Comparison of ENCODE assay signal across 14 cellular contexts in genomic region chr5:135356522-135357318, GRCh38. TPM values are rescaled to one million over a fixed set of nuclear protein-coding genes. Genes with fewer than 3 reads are reported as not detected.
DNase-seq lines count a peak whose midpoint lies in the region; TF ChIP-seq lines count a peak whose summit lies in the region.
"Had no signal": no experiment of that assay in that cellular context is flagged by ENCODE, and none has a peak within 500 bp of the region (broad histone marks: within the 10 kb centered on the region; RNA-seq: fewer than 3 reads in every experiment).

No MANE protein-coding gene starts in this region.

- 50 to 59% methylated on average over 6 of the region's 6 CpGs for WGBS in lower leg skin, 2 donors

- no peaks in the 10 kb centered on the region for H3K9me3 ChIP-seq in MG63
- no peaks in the 10 kb centered on the region for H3K9me3 ChIP-seq in subcutaneous abdominal adipose tissue (ENCODE audit: control insufficient read depth in 5 of 5, low read length in 5 of 5)
- H3K9me3 ChIP-seq: suprapubic skin had no signal

- H3K36me3 ChIP-seq in MG63 (peaks cover 72% of the 10 kb centered on the region), subcutaneous abdominal adipose tissue (ENCODE audit: control insufficient read depth in 5 of 5, insufficient read depth in 5 of 5, low read length in 5 of 5) (peaks cover 5 to 33% (median 19%) of the 10 kb centered on the region in 5 donors)

- TF ChIP-seq POLR2A in lower leg skin (IDR thresholded peaks at IDR 0.05), result no peak

- peak overlapping the region; percentile 97 for H3K27ac ChIP-seq in subcutaneous abdominal adipose tissue (ENCODE audit: low read depth, low read length)
- H3K27ac ChIP-seq: suprapubic skin had no signal

- TF ChIP-seq CTCF in lower leg skin (IDR thresholded peaks at IDR 0.05), result no peak

- peaks cover 20 to 52% (median 48%) of the 10 kb centered on the region in 5 donors for H3K4me1 ChIP-seq in subcutaneous abdominal adipose tissue (ENCODE audit: control insufficient read depth in 5 of 5, insufficient read depth in 5 of 5, low read length in 5 of 5)

- H3K4me3 ChIP-seq in MG63, result no peak overlapping the region
- H3K4me3 ChIP-seq in lower leg skin (ENCODE audit: low read depth, poor library complexity, severe bottlenecking), result no peak overlapping the region
- peak overlapping the region in 2 of 5 donors; percentile 14 to 35 for H3K4me3 ChIP-seq in subcutaneous abdominal adipose tissue (ENCODE audit: low read depth in 1 of 5, low read length in 5 of 5)
- H3K4me3 ChIP-seq: skin epidermis, suprapubic skin had no signal

- DNase-seq in MG63 (peak; percentile 88), dermis microvascular lymphatic vessel endothelial cell (ENCODE audit: low read depth in 2 of 2) (peak; percentile 47 to 64), lower leg skin (ENCODE audit: low spot score in 2 of 2) (peak; percentile 58 to 90), NOMO-1 (lab: John Stamatoyannopoulos, UW; ENCODE audit: unreplicated experiment in 2 of 2) (no peak), T-helper 1 cell (no peak), kidney glomerular epithelial cell (lab: John Stamatoyannopoulos, UW) (no peak)
- DNase-seq in stimulated activated naive CD4-positive, alpha-beta T cell (lab: John Stamatoyannopoulos, UW), result no peak
- DNase-seq: activated T-cell treated with anti-CD3 and anti-CD28 coated beads, Interleukin-2, amount 50 U/mL, for 4 hours; GDM1; NCI-H187; T-helper 17 cell had no signal

- peak overlapping the region; percentile 34 to 74 (median 56) for H3K9ac ChIP-seq in subcutaneous abdominal adipose tissue (ENCODE audit: low read length in 5 of 5)

- H3K27me3 ChIP-seq in MG63 (no peaks in the 10 kb centered on the region), subcutaneous abdominal adipose tissue (ENCODE audit: control insufficient read depth in 5 of 5, insufficient read depth in 4 of 5, low read length in 5 of 5) (no peaks in the 10 kb centered on the region)
- H3K27me3 ChIP-seq: suprapubic skin had no signal

- intact Hi-C loops in lower leg skin (cut with DNase I; ENCODE audit: low total_unique reads), result no loop called here

RNA-seq across cellular contexts. Expression of gene MACROH2A1, which starts 42.3 kb away (rescaled TPM):
- 322 and 404 TPM in 2 replicates for total RNA-seq in MG63 (2014; rRNA removed; shearing (Covaris generic); ENCODE audit: low replicate concordance)
- total RNA-seq in dermis microvascular lymphatic vessel endothelial cell, result 159 TPM in 2 replicates
- total RNA-seq in lower leg skin, result 100 to 1,000 TPM; 196 to 234 (median 208) TPM

Comparison
In these comparisons a context has a peak if more than half of its experiments do, and no peak if none do; other contexts are left out.
1. DNase-seq: peak in MG63 (single experiment), dermis microvascular lymphatic vessel endothelial cell (2 of 2) and lower leg skin (2 of 2); none in NOMO-1 (0 of 2), T-helper 1 cell (0 of 5), stimulated activated naive CD4-positive, alpha-beta T cell (0 of 6) and kidney glomerular epithelial cell (single experiment).